Comparison of ENCODE assay signal across 1 cellular context in genomic region chr17:50218071-50218759, GRCh38.
TF ChIP-seq lines count a peak whose summit lies in the region.

No MANE protein-coding gene starts in this region.

TF ChIP-seq in A549, 52 proteins besides CTCF, POLR2A, EP300 and RAD21 (continued from another document):
- TF ChIP-seq ZFP36 (IDR thresholded peaks at IDR 0.05; ENCODE audit: borderline replicate concordance, partially characterized antibody) (no peak), NR3C1 (IDR thresholded peaks at IDR 0.05) (no peak), NPAS2 (CRISPR knock-in tag; IDR thresholded peaks at IDR 0.05; ENCODE audit: borderline replicate concordance) (no peak), CEBPB (IDR thresholded peaks at IDR 0.05) (peak in 1 of 2 experiments; percentile 25; a peak in 1 of 4 replicates), RNF2 (IDR thresholded peaks at IDR 0.05; ENCODE audit: borderline replicate concordance, low read depth) (no peak), EHF (CRISPR knock-in tag; IDR thresholded peaks at IDR 0.05) (no peak), CBX2 (IDR thresholded peaks at IDR 0.05; ENCODE audit: borderline replicate concordance, low read depth) (no peak), ESRRA (IDR thresholded peaks at IDR 0.05; ENCODE audit: borderline replicate concordance, low read length) (no peak)
- TF ChIP-seq, protein P1, sequence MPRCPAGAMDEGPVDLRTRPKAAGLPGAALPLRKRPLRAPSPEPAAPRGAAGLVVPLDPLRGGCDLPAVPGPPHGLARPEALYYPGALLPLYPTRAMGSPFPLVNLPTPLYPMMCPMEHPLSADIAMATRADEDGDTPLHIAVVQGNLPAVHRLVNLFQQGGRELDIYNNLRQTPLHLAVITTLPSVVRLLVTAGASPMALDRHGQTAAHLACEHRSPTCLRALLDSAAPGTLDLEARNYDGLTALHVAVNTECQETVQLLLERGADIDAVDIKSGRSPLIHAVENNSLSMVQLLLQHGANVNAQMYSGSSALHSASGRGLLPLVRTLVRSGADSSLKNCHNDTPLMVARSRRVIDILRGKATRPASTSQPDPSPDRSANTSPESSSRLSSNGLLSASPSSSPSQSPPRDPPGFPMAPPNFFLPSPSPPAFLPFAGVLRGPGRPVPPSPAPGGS (IDR thresholded peaks at IDR 0.05), result no peak
- TF ChIP-seq, protein P2, sequence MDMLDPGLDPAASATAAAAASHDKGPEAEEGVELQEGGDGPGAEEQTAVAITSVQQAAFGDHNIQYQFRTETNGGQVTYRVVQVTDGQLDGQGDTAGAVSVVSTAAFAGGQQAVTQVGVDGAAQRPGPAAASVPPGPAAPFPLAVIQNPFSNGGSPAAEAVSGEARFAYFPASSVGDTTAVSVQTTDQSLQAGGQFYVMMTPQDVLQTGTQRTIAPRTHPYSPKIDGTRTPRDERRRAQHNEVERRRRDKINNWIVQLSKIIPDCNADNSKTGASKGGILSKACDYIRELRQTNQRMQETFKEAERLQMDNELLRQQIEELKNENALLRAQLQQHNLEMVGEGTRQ (IDR thresholded peaks at IDR 0.05), result peak; percentile 57
